ENCODE assay signal across 8 cellular contexts in genomic region chr17:78127888-78128615, GRCh38. TPM values are rescaled to one million over a fixed set of nuclear protein-coding genes. Genes with fewer than 3 reads are reported as not detected.
DNase-seq lines count a peak whose midpoint lies in the region; ATAC-seq and TF ChIP-seq lines count a peak whose summit lies in the region.

No MANE protein-coding gene starts in this region.

- H3K9me3 ChIP-seq in neural progenitor cell (ENCODE audit: low read depth) = no peaks in the 10 kb centered on the region

- H3K4me3 ChIP-seq in fibroblast of villous mesenchyme (ENCODE audit: low read depth, low read length) (peak overlapping the region; percentile 67), neural progenitor cell (peak overlapping the region; percentile 81)

- no peak overlapping the region for H3K27ac ChIP-seq in neural progenitor cell

- peaks cover 36% of the 10 kb centered on the region for H3K36me3 Mint-ChIP-seq in activated B cell treated with CpG ODN at 0.5 μM for 24 hours (ENCODE audit: low read depth)
- H3K36me3 Mint-ChIP-seq in neural progenitor cell = peaks cover 3% of the 10 kb centered on the region

- H3K27me3 Mint-ChIP-seq in activated B cell treated with CpG ODN at 0.5 μM for 24 hours (no peaks in the 10 kb centered on the region), neural progenitor cell (ENCODE audit: insufficient read depth, low read depth) (peaks cover 12% of the 10 kb centered on the region)

- peaks cover 5% of the 10 kb centered on the region for H4K20me1 ChIP-seq in neural progenitor cell (ENCODE audit: low read depth)

- H3F3A ChIP-seq in neural progenitor cell (ENCODE audit: low read depth) = peaks cover 15% of the 10 kb centered on the region

- H3K4me1 ChIP-seq in neural progenitor cell = peaks cover 27% of the 10 kb centered on the region

- H3K9ac ChIP-seq in neural progenitor cell = no peak overlapping the region

- POLR2A ChIA-PET in activated B cell treated with CpG ODN at 0.5 μM for 24 hours (lab: Charles Lee) = interaction anchor here (0.6 to 48.2 kb wide), 17 partner anchors 4 to 988 kb away, joined by 3 to 2404 read pairs (median 7); partner anchors contain the start of genes AFMID, C17orf99, SEC14L1 and SYNGR2

- CTCF ChIA-PET in activated B cell treated with CpG ODN at 0.5 μM for 24 hours (lab: Charles Lee) = interaction anchor here (1.2 to 15.7 kb wide), 5 partner anchors 10 to 168 kb away, joined by 3 to 220 read pairs (median 3); no protein-coding TSS in a partner anchor

- H3K36me3 ChIP-seq in neural progenitor cell = no peaks in the 10 kb centered on the region

- H3K27ac Mint-ChIP-seq in activated B cell treated with CpG ODN at 0.5 μM for 24 hours = peak overlapping the region; percentile 85
- no peak overlapping the region for H3K27ac Mint-ChIP-seq in neural progenitor cell

- H3K9me3 Mint-ChIP-seq in activated B cell treated with CpG ODN at 0.5 μM for 24 hours (no peaks in the 10 kb centered on the region), neural progenitor cell (no peaks in the 10 kb centered on the region)

- ATAC-seq in activated B cell treated with CpG ODN at 0.5 μM for 24 hours (ENCODE audit: low read depth) (no peak), HG03135 (IDR thresholded peaks at IDR 0.05; ENCODE audit: unreplicated experiment) (no peak), GM18867 (IDR thresholded peaks at IDR 0.05; ENCODE audit: unreplicated experiment) (no peak)

- H3K4me2 ChIP-seq in neural progenitor cell = peak overlapping the region; percentile 89

- no peak for TF ChIP-seq CTCF in activated B cell treated with CpG ODN at 0.5 μM for 24 hours (IDR thresholded peaks at IDR 0.05)
- TF ChIP-seq CTCF in fibroblast of villous mesenchyme (IDR thresholded peaks at IDR 0.05; ENCODE audit: insufficient read depth, low read depth, low read length) = no peak
- TF ChIP-seq CTCF in neural progenitor cell (IDR thresholded peaks at IDR 0.05) = no peak

- no peaks in the 10 kb centered on the region for H3K79me2 ChIP-seq in neural progenitor cell (ENCODE audit: low read depth)

- peaks cover 58% of the 10 kb centered on the region for H3K27me3 ChIP-seq in neural progenitor cell

- peak overlapping the region; percentile 90 for H2AFZ ChIP-seq in neural progenitor cell (replicated peaks)

- intact Hi-C loops in activated B cell treated with CpG ODN at 0.5 μM for 24 hours (cut with micrococcal nuclease) = loop anchor here (1.0 to 10.0 kb wide), 2 partner anchors 40 to 683 kb away; partner anchors contain the start of gene SYNGR2

- peak overlapping the region; percentile 89 for H3K4me3 Mint-ChIP-seq in activated B cell treated with CpG ODN at 0.5 μM for 24 hours
- peak overlapping the region; percentile 79 for H3K4me3 Mint-ChIP-seq in neural progenitor cell

- H3K4me1 Mint-ChIP-seq in activated B cell treated with CpG ODN at 0.5 μM for 24 hours (peaks cover 74% of the 10 kb centered on the region), neural progenitor cell (peaks cover 14% of the 10 kb centered on the region)

- peak; percentile 52 for DNase-seq in activated T-cell treated with anti-CD3 and anti-CD28 coated beads, Interleukin-2, amount 50 U/mL, for 1 hour
- DNase-seq in activated T-cell treated with anti-CD3 and anti-CD28 coated beads for 4 hours = no peak
- no peak for DNase-seq in activated B cell treated with CpG ODN at 0.5 μM for 24 hours
- DNase-seq in fibroblast of villous mesenchyme (ENCODE audit: low read depth) = no peak
- DNase-seq in neural progenitor cell (ENCODE audit: low spot score) = peak; percentile 76
- DNase-seq in NCI-H524 treated with DMSO at 0.1 percent for 48 hours (lab: John Stamatoyannopoulos, UW) = no peak

RNA-seq across cellular contexts. Expression of gene TMC6, which starts 0.5 kb away (rescaled TPM):
- 746 and 896 TPM in 2 replicates for total RNA-seq in activated B cell treated with CpG ODN at 0.5 μM for 24 hours
- total RNA-seq in fibroblast of villous mesenchyme = 4.2 and 5.2 TPM in 2 replicates
- total RNA-seq in neural progenitor cell (ENCODE audit: low replicate concordance) = 6.9 and 16.8 TPM in 2 replicates

RNA-seq across cellular contexts. Expression of gene TMC8, which starts 2.5 kb away (rescaled TPM):
- total RNA-seq in activated B cell treated with CpG ODN at 0.5 μM for 24 hours (166 and 181 TPM in 2 replicates), fibroblast of villous mesenchyme (not detected in 2 replicates), neural progenitor cell (ENCODE audit: low replicate concordance) (0.09 TPM in 1 of 2 replicates, not detected in the other)

RNA-seq across cellular contexts. Expression of gene C17orf99, which starts 18.1 kb away (rescaled TPM):
- total RNA-seq in activated B cell treated with CpG ODN at 0.5 μM for 24 hours (5.2 and 7.1 TPM in 2 replicates), fibroblast of villous mesenchyme (not detected in 2 replicates), neural progenitor cell (ENCODE audit: low replicate concordance) (not detected in 2 replicates)

RNA-seq across cellular contexts. Expression of gene SYNGR2, which starts 40.3 kb away (rescaled TPM):
- total RNA-seq in activated B cell treated with CpG ODN at 0.5 μM for 24 hours (636 and 647 TPM in 2 replicates), fibroblast of villous mesenchyme (10.6 and 16.0 TPM in 2 replicates), neural progenitor cell (ENCODE audit: low replicate concordance) (6.2 and 19.8 TPM in 2 replicates)

RNA-seq across cellular contexts. Expression of gene TK1, which starts 58.8 kb away (rescaled TPM):
- 3.8 TPM in 2 replicates for total RNA-seq in activated B cell treated with CpG ODN at 0.5 μM for 24 hours
- 87.2 and 158 TPM in 2 replicates for total RNA-seq in fibroblast of villous mesenchyme
- 27.3 and 61.7 TPM in 2 replicates for total RNA-seq in neural progenitor cell (ENCODE audit: low replicate concordance)

Comparison
In these comparisons a context has a peak if more than half of its experiments do, and no peak if none do; other contexts are left out.
1. DNase-seq: peak in activated T-cell treated with anti-CD3 and anti-CD28 coated beads, Interleukin-2, amount 50 U/mL, for 1 hour (single experiment) and neural progenitor cell (single experiment); none in activated T-cell treated with anti-CD3 and anti-CD28 coated beads for 4 hours (single experiment), activated B cell treated with CpG ODN at 0.5 μM for 24 hours (single experiment), fibroblast of villous mesenchyme (single experiment) and NCI-H524 treated with DMSO at 0.1 percent for 48 hours (single experiment).
2. RNA of gene TMC6, which starts 0.5 kb away (total RNA-seq): 746 to 896 TPM in activated B cell treated with CpG ODN at 0.5 μM for 24 hours; 6.9 to 16.8 TPM in neural progenitor cell and 4.2 to 5.2 TPM in fibroblast of villous mesenchyme; every median in the first group is over 10 times any median in the second.
3. RNA of gene TMC8, which starts 2.5 kb away (total RNA-seq): 166 to 181 TPM in activated B cell treated with CpG ODN at 0.5 μM for 24 hours; not detected in fibroblast of villous mesenchyme and 0.09 TPM in neural progenitor cell; every median in the first group is over 100 times any median in the second.